ENCODE assay signal across 8 cellular contexts in the genomic region with DNA sequence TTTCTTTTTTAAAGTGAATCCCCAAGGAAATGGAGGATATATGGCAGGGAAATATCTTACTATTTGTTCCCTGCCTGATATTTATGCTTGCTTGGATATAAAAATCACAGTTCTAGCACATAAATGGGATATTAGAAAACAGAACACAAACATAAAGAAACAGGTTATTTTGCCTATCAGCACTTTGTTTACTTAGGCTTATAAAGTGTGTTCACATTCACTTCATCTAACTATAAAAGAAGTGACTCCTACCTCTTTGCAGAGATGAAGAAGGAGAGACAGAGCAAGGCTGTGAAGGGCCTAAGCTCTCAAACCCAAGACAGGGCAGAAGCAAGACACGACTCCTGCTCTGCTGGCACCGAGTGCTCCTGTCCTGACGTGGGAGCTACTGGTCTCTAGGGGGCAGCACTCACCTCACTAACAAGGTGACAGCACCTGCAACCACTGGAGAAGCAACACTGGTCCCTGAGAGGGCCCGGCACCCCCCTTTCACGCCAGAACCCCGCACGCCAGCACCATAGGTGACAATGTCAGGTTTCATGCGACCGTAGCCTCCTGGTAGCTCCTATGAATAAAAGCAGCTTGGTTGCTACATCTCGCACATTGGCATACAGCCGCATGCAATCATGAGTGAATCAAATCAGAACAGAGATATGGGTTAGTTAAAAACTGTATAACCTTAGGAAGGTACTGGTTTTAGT. TPM values are rescaled to one million over a fixed set of nuclear protein-coding genes. Genes with fewer than 3 reads are reported as not detected.
DNase-seq lines count a peak whose midpoint lies in the region; ATAC-seq and TF ChIP-seq lines count a peak whose summit lies in the region.

No MANE protein-coding gene starts in this region.

- no peak overlapping the region for H3K4me3 Mint-ChIP-seq in CD14-positive monocyte

- H3K36me3 ChIP-seq in WERI-Rb-1 (peaks cover 15% of the 10 kb centered on the region), breast epithelium (no peaks in the 10 kb centered on the region), kidney epithelial cell (ENCODE audit: control insufficient read depth, insufficient read depth, low read length) (no peaks in the 10 kb centered on the region)

- H3K36me3 Mint-ChIP-seq in CD14-positive monocyte: peaks cover 70% of the 10 kb centered on the region in 2 donors

- H3K27ac Mint-ChIP-seq in CD14-positive monocyte: peak overlapping the region in 3 of 7 donors; percentile 7 to 70 (median 57)

- TF ChIP-seq CTCF in CD14-positive monocyte (IDR thresholded peaks at IDR 0.05) (peak; percentile 77), WERI-Rb-1 (IDR thresholded peaks at IDR 0.05; ENCODE audit: low read depth, low read length) (peak; percentile 84), breast epithelium (IDR thresholded peaks at IDR 0.05) (peak; percentile 25 to 65 (median 61)), kidney epithelial cell (IDR thresholded peaks at IDR 0.05; ENCODE audit: insufficient read depth, low read length, poor library complexity, severe bottlenecking) (peak; percentile 86)

- peaks cover 0 to 3% (median 0%) of the 10 kb centered on the region in 3 donors for H3K27me3 Mint-ChIP-seq in CD14-positive monocyte (ENCODE audit: low read depth in 3 of 3)

- H3K27me3 ChIP-seq in WERI-Rb-1 (ENCODE audit: insufficient read depth, low read depth, severe bottlenecking) (no peaks in the 10 kb centered on the region), breast epithelium (no peaks in the 10 kb centered on the region), kidney epithelial cell (ENCODE audit: control insufficient read depth, insufficient read depth, low read length) (no peaks in the 10 kb centered on the region)

- peaks cover 68% of the 10 kb centered on the region for H3K4me1 Mint-ChIP-seq in CD14-positive monocyte

- H3K4me3 ChIP-seq in WERI-Rb-1 (ENCODE audit: low read depth, low read length) (no peak overlapping the region), breast epithelium (no peak overlapping the region), kidney epithelial cell (ENCODE audit: low read depth, low read length) (no peak overlapping the region)

- H3K4me1 ChIP-seq in breast epithelium: no peaks in the 10 kb centered on the region

- H3K9me3 ChIP-seq in WERI-Rb-1 (ENCODE audit: severe bottlenecking): no peaks in the 10 kb centered on the region
- no peaks in the 10 kb centered on the region for H3K9me3 ChIP-seq in breast epithelium

- H3K27ac ChIP-seq in WERI-Rb-1: no peak overlapping the region
- H3K27ac ChIP-seq in breast epithelium: no peak overlapping the region

- TF ChIP-seq POLR2A in breast epithelium (IDR thresholded peaks at IDR 0.05): no peak

- intact Hi-C loops in CD14-positive monocyte (cut with micrococcal nuclease) (loop anchor here (5.0 kb wide), 3 partner anchors 33 to 103 kb away; a partner anchor contains a TSS), breast epithelium (cut with DNase I; ENCODE audit: low total_unique reads) (loop anchor here (10.0 kb wide), 1 partner anchor 100 kb away; a partner anchor contains a TSS)

- no peaks in the 10 kb centered on the region for H3K9me3 Mint-ChIP-seq in CD14-positive monocyte

- DNase-seq in CD14-positive monocyte (ENCODE audit: low spot score): no peak
- peak; percentile 23 for DNase-seq in NCI-H1694 (lab: John Stamatoyannopoulos, UW)
- peak; percentile 61 for DNase-seq in WERI-Rb-1
- peak; percentile 43 to 71 for DNase-seq in breast epithelium (ENCODE audit: low spot score in 2 of 2)
- DNase-seq in kidney epithelial cell (ENCODE audit: low read depth): peak; percentile 44
- DNase-seq in stimulated activated CD4-positive, alpha-beta T cell treated with anti-CD3 and anti-CD28 coated beads, TNF-alpha, amount 100 ng/mL, for 24 hours (ENCODE audit: low read depth in 3 of 3): peak; percentile 36 to 60 (median 57)
- no peak for DNase-seq in NCI-H446 treated with DMSO at 0.1 percent for 48 hours (lab: John Stamatoyannopoulos, UW)

- peak; percentile 44 for ATAC-seq in GM21619 (IDR thresholded peaks at IDR 0.05; ENCODE audit: unreplicated experiment)

RNA-seq across cellular contexts. Expression of a gene that starts 32.0 kb away (rescaled TPM):
- polyA plus RNA-seq in CD14-positive monocyte: 10 to 100 TPM; 26.4 to 28.0 TPM
- 100 to 1,000 TPM in 2 of 3 donors, 10 to 100 TPM in 1; 95.4 to 142 (median 121) TPM for total RNA-seq in breast epithelium
- 70.9 and 86.5 TPM in 2 replicates for total RNA-seq in kidney epithelial cell

RNA-seq across cellular contexts. Expression of a gene that starts 42.1 kb away (rescaled TPM):
- polyA plus RNA-seq in CD14-positive monocyte: not detected
- not detected for total RNA-seq in breast epithelium
- not detected in 2 replicates for total RNA-seq in kidney epithelial cell

Comparison
In these comparisons a context has a peak if more than half of its experiments do, and no peak if none do; other contexts are left out.
1. DNase-seq: peak in NCI-H1694 (single experiment), WERI-Rb-1 (single experiment), breast epithelium (2 of 2), kidney epithelial cell (single experiment) and stimulated activated CD4-positive, alpha-beta T cell treated with anti-CD3 and anti-CD28 coated beads, TNF-alpha, amount 100 ng/mL, for 24 hours (3 of 3); none in CD14-positive monocyte (single experiment) and NCI-H446 treated with DMSO at 0.1 percent for 48 hours (single experiment).
2. Peak in every context shown above with its lines, with median percentiles within 50 percentile points of each other: CTCF ChIP-seq.